In genomic region chr4:184747034-184747830, GRCh38 we compare ENCODE assay signal across 12 cellular contexts. TPM values are rescaled to one million over a fixed set of nuclear protein-coding genes. Genes with fewer than 3 reads are reported as not detected.
DNase-seq lines count a peak whose midpoint lies in the region; ATAC-seq, FAIRE-seq and TF ChIP-seq lines count a peak whose summit lies in the region.
"Had no signal": no experiment of that assay in that cellular context is flagged by ENCODE, and none has a peak within 500 bp of the region (broad histone marks: within the 10 kb centered on the region; RNA-seq: fewer than 3 reads in every experiment).

No MANE protein-coding gene starts in this region.

- POLR2A ChIA-PET in Caco-2 (lab: Charles Lee) = interaction anchor here (0.9 to 2.5 kb wide), 2 partner anchors 13 to 85 kb away, joined by 3 to 21 read pairs; partner anchors contain the start of gene CENPU

- H3K27ac Mint-ChIP-seq in Caco-2 (ENCODE audit: unreplicated experiment) = peak overlapping the region; percentile 96
- H3K27ac Mint-ChIP-seq in progenitor cell of endocrine pancreas = peak overlapping the region; percentile 96

- H3K9me3 ChIP-seq in Caco-2 (no peaks in the 10 kb centered on the region), Peyer's patch (no peaks in the 10 kb centered on the region), heart left ventricle (no peaks in the 10 kb centered on the region)

- H3K4me1 Mint-ChIP-seq in Caco-2 (ENCODE audit: low read depth, unreplicated experiment) (peaks cover 44% of the 10 kb centered on the region), progenitor cell of endocrine pancreas (ENCODE audit: low read depth) (peaks cover 30% of the 10 kb centered on the region)

- H3K9me3 Mint-ChIP-seq in Caco-2 (ENCODE audit: unreplicated experiment) = no peaks in the 10 kb centered on the region
- H3K9me3 Mint-ChIP-seq in progenitor cell of endocrine pancreas (ENCODE audit: low read depth) = peaks cover 1% of the 10 kb centered on the region

- TF ChIP-seq POLR2A in Peyer's patch (IDR thresholded peaks at IDR 0.05) = no peak
- no peak for TF ChIP-seq POLR2A in heart left ventricle (IDR thresholded peaks at IDR 0.05)

- CTCF ChIA-PET in Caco-2 (lab: Charles Lee) = interaction anchor here (0.6 to 3.4 kb wide), 2 partner anchors 13 to 400 kb away, joined by 5 to 33 read pairs; partner anchors contain the start of gene CENPU

- peak; percentile 8 to 40 (median 25) for ATAC-seq in heart left ventricle
- ATAC-seq in HG03439 (IDR thresholded peaks at IDR 0.05; ENCODE audit: unreplicated experiment) = no peak

- WGBS in heart left ventricle, 4 donors = 65 to 72% (median 69%) methylated on average over 4 of the region's 4 CpGs

- FAIRE-seq in GM19239 (lab: Jason Lieb, UNC) = no peak

- H3K27me3 Mint-ChIP-seq in Caco-2 (ENCODE audit: insufficient read depth, unreplicated experiment) (no peaks in the 10 kb centered on the region), progenitor cell of endocrine pancreas (peaks cover 9% of the 10 kb centered on the region)

- H3K36me3 ChIP-seq in Caco-2 (ENCODE audit: control insufficient read depth, insufficient read depth, low read length) (no peaks in the 10 kb centered on the region), Peyer's patch (no peaks in the 10 kb centered on the region), heart left ventricle (no peaks in the 10 kb centered on the region)

- peak overlapping the region; percentile 47 for H3K4me3 Mint-ChIP-seq in Caco-2 (ENCODE audit: unreplicated experiment)
- H3K4me3 Mint-ChIP-seq in progenitor cell of endocrine pancreas (ENCODE audit: low read depth) = no peak overlapping the region
- H3K4me3 Mint-ChIP-seq: CD4-positive, CD25-positive, alpha-beta regulatory T cell had no signal

- H3K4me1 ChIP-seq in Caco-2 (peaks cover 53% of the 10 kb centered on the region), Peyer's patch (peaks cover 0 to 14% (median 5%) of the 10 kb centered on the region in 4 donors), heart left ventricle (peaks cover 0 to 70% (median 41%) of the 10 kb centered on the region in 12 donors)

- peak; percentile 62 to 76 for DNase-seq in Caco-2
- peak in 2 of 3 donors; percentile 73 to 76 for DNase-seq in Peyer's patch
- DNase-seq in heart left ventricle = peak in 3 of 5 donors; percentile 56 to 71 (median 59)
- DNase-seq in progenitor cell of endocrine pancreas (ENCODE audit: low spot score, unreplicated experiment) = no peak
- no peak for DNase-seq in hepatic stellate cell (ENCODE audit: low spot score)
- DNase-seq in activated CD4-positive, alpha-beta T cell treated with anti-CD3 and anti-CD28 coated beads for 1 hour = no peak
- no peak for DNase-seq in GM19239 (ENCODE audit: insufficient read length, low spot score)
- DNase-seq: NCI-H2081 treated with DMSO at 0.1 percent for 48 hours; stimulated activated CD4-positive, alpha-beta T cell treated with anti-CD3 and anti-CD28 coated beads, Interleukin-2, amount 100 ng/mL, for 24 hours; T-helper 9 cell had no signal

- H3K27me3 ChIP-seq in Caco-2 (replicated peaks; ENCODE audit: control insufficient read depth, insufficient read depth, low read length) = no peaks in the 10 kb centered on the region
- no peaks in the 10 kb centered on the region for H3K27me3 ChIP-seq in Peyer's patch
- H3K27me3 ChIP-seq in heart left ventricle = no peaks in the 10 kb centered on the region

- H3K36me3 Mint-ChIP-seq in Caco-2 (ENCODE audit: insufficient read depth, unreplicated experiment) (peaks cover 16% of the 10 kb centered on the region), progenitor cell of endocrine pancreas (ENCODE audit: insufficient read depth) (no peaks in the 10 kb centered on the region)
- H3K36me3 Mint-ChIP-seq: CD4-positive, CD25-positive, alpha-beta regulatory T cell had no signal

- H3K4me3 ChIP-seq in Caco-2 (ENCODE audit: low read depth, low read length) = no peak overlapping the region
- H3K4me3 ChIP-seq in Peyer's patch = no peak overlapping the region
- peak overlapping the region in 1 of 12 donors; percentile 10 for H3K4me3 ChIP-seq in heart left ventricle

- TSS peak; percentile 85 for BruUV-seq in Caco-2 (replicated peaks; lab: Mats Ljungman, UMichigan)

- H3K27ac ChIP-seq in Peyer's patch (peak overlapping the region; percentile 11 to 63 (median 23)), heart left ventricle (peak overlapping the region; percentile 73 to 94 (median 81))

- intact Hi-C loops in Caco-2 (cut with micrococcal nuclease; ENCODE audit: unreplicated experiment) (loop anchor here (1.0 to 10.0 kb wide), 5 partner anchors 13 to 350 kb away; partner anchors contain the start of gene CENPU), heart left ventricle (cut with DNase I) (loop anchor here (2.0 to 10.0 kb wide), 8 partner anchors 65 to 350 kb away; partner anchors contain the start of gene ACSL1 (in 3 of the 10))

- no peak for TF ChIP-seq CTCF in Caco-2 (IDR thresholded peaks at IDR 0.05; ENCODE audit: insufficient read depth in 1 of 2, low read depth in 1 of 2, low read length in 1 of 2, severe bottlenecking in 1 of 2, unreplicated experiment in 1 of 2)
- TF ChIP-seq CTCF in Peyer's patch (IDR thresholded peaks at IDR 0.05) = no peak
- TF ChIP-seq CTCF in heart left ventricle (IDR thresholded peaks at IDR 0.05) = no peak
- no peak for TF ChIP-seq CTCF in progenitor cell of endocrine pancreas (IDR thresholded peaks at IDR 0.05; ENCODE audit: unreplicated experiment)

RNA-seq across cellular contexts. Expression of gene CENPU, which starts 13.3 kb away (rescaled TPM):
- total RNA-seq in Caco-2 (2022) (42.8 and 52.0 TPM in 2 replicates), Peyer's patch (10 to 100 TPM in 1 of 4 donors, 1 to 10 TPM in 3; 3.3 to 30.5 (median 7.1) TPM), heart left ventricle (1 to 10 TPM in 6 of 9 donors, under 1 TPM in 3; 0.36 to 7.1 (median 1.3) TPM), progenitor cell of endocrine pancreas (39.2 and 39.7 TPM in 2 replicates)
- 1 to 10 TPM; 1.0 to 1.2 TPM for polyA plus RNA-seq in heart left ventricle

Comparison
In these comparisons a context has a peak if more than half of its experiments do, and no peak if none do; other contexts are left out.
1. DNase-seq: peak in Caco-2 (2 of 2), Peyer's patch (2 of 3) and heart left ventricle (3 of 5); none in progenitor cell of endocrine pancreas (single experiment), hepatic stellate cell (single experiment), activated CD4-positive, alpha-beta T cell treated with anti-CD3 and anti-CD28 coated beads for 1 hour (single experiment) and GM19239 (single experiment).